In the genomic region with DNA sequence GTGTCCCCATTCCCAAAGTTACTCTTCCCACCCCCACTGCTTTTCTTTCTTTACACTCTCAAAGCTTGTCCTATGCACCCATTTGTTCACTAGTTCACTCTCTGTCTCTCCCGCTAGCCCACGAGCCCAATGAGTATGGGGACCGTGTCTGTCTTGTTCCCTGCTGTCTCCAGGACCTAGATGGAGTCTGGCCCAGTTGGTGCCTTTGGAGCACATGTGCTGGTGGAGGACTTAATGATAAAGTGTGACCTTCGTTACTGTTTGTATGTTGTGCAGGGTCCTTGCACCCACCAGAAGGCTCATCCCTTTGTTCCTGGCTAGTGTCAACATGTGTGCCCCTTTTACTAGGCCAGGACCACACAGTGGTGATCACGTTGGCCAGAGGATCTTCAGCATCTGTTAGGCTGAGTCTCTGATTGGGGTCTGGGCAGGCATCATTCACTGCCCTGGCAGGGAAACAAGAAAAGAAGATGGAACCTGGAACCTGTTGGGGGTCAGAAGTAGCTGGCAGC, we compare ENCODE assay signal across 9 cellular contexts. TPM values are rescaled to one million over a fixed set of nuclear protein-coding genes. Genes with fewer than 3 reads are reported as not detected.
A peak's percentile ranks its signal among the peaks of the same experiment; 100 is the strongest.
DNase-seq lines count a peak whose midpoint lies in the region; ATAC-seq and TF ChIP-seq lines count a peak whose summit lies in the region.
"Had no signal": no experiment of that assay in that cellular context is flagged by ENCODE, and none has a peak within 500 bp of the region (broad histone marks: within the 10 kb centered on the region; RNA-seq: fewer than 3 reads in every experiment).

No MANE protein-coding gene starts in this region.

- H2AFZ ChIP-seq in neuronal stem cell (ENCODE audit: low read length), result no peak overlapping the region
- H2AFZ ChIP-seq: GM23248 had no signal

- DNase-seq in Calu3, result no peak
- no peak for DNase-seq in neuronal stem cell (ENCODE audit: low spot score)
- no peak for DNase-seq in caudate nucleus (lab: John Stamatoyannopoulos, UW)
- DNase-seq in midbrain (lab: John Stamatoyannopoulos, UW), result no peak
- no peak for DNase-seq in T1000 (lab: John Stamatoyannopoulos, UW)
- DNase-seq: DMS153, GM23248 had no signal

- H3K79me1 ChIP-seq in neuronal stem cell (ENCODE audit: low read depth, low read length), result peaks cover 2% of the 10 kb centered on the region

- peaks cover 50% of the 10 kb centered on the region for H3K4me1 Mint-ChIP-seq in Calu3 (ENCODE audit: low read depth, unreplicated experiment)
- H3K4me1 Mint-ChIP-seq in activated T-helper 17 cell treated with anti-CD3 and anti-CD28 coated beads, Interleukin-2, amount 50 U/mL, for 72 hours, result peaks cover 54% of the 10 kb centered on the region

- WGBS in neuronal stem cell (ENCODE audit: extremely low coverage in 2 of 2, insufficient read length in 2 of 2, insufficient replicate concordance in 1 of 2), 2 donors, result no CpG with 5 or more reads among the region's 5 CpGs

- H2BK15ac ChIP-seq in neuronal stem cell (ENCODE audit: low read length), result peak overlapping the region; percentile 55

- no peak overlapping the region for H4K8ac ChIP-seq in neuronal stem cell (ENCODE audit: low read depth, low read length)

- BruUV-seq in Calu3 (replicated peaks; lab: Mats Ljungman, UMichigan), result no TSS peak

- no peaks in the 10 kb centered on the region for H3K9me3 ChIP-seq in neuronal stem cell (replicated peaks in 1 of 2; ENCODE audit: control insufficient read depth in 2 of 2, insufficient read depth in 1 of 2, low read depth in 1 of 2, low read length in 2 of 2)

- H3K36me3 ChIP-seq in neuronal stem cell (replicated peaks in 1 of 2; ENCODE audit: control insufficient read depth in 2 of 2, insufficient read depth in 2 of 2, low read length in 2 of 2), result peaks cover 2 to 41% of the 10 kb centered on the region in 2 donors

- CTCF ChIA-PET in Calu3 (lab: Charles Lee), result no interaction called here

- H2BK120ac ChIP-seq in neuronal stem cell (ENCODE audit: low read depth, low read length), result no peak overlapping the region

- H3K9ac ChIP-seq in neuronal stem cell (ENCODE audit: low read depth, low read length, poor library complexity), result no peak overlapping the region
- H3K9ac ChIP-seq: GM23248 had no signal

- no peak overlapping the region for H2BK5ac ChIP-seq in neuronal stem cell (ENCODE audit: low read length)

- peak overlapping the region; percentile 49 for H2AK5ac ChIP-seq in neuronal stem cell (ENCODE audit: low read depth, low read length)

- H3K27me3 ChIP-seq in neuronal stem cell (ENCODE audit: control insufficient read depth in 3 of 3, insufficient read depth in 3 of 3, low read depth in 1 of 3, low read length in 3 of 3), result no peaks in the 10 kb centered on the region

- no peaks in the 10 kb centered on the region for H3K9me3 Mint-ChIP-seq in Calu3 (ENCODE audit: low read depth, unreplicated experiment)
- H3K9me3 Mint-ChIP-seq in activated T-helper 17 cell treated with anti-CD3 and anti-CD28 coated beads, Interleukin-2, amount 50 U/mL, for 72 hours, result no peaks in the 10 kb centered on the region

- H3K27ac ChIP-seq in neuronal stem cell (replicated peaks; ENCODE audit: low read length), result no peak overlapping the region
- no peak overlapping the region for H3K27ac ChIP-seq in caudate nucleus (ENCODE audit: low read depth, low read length)
- H3K27ac ChIP-seq: GM23248 had no signal

- no peak overlapping the region for H3K4me3 Mint-ChIP-seq in Calu3 (ENCODE audit: low read depth, unreplicated experiment)
- peak overlapping the region; percentile 97 for H3K4me3 Mint-ChIP-seq in activated T-helper 17 cell treated with anti-CD3 and anti-CD28 coated beads, Interleukin-2, amount 50 U/mL, for 72 hours

- H2BK12ac ChIP-seq in neuronal stem cell (ENCODE audit: low read length), result no peak overlapping the region

- no peak overlapping the region for H3K4me3 ChIP-seq in neuronal stem cell (ENCODE audit: low read length in 2 of 2)
- H3K4me3 ChIP-seq: GM23248 had no signal

- no peaks in the 10 kb centered on the region for H3K27me3 Mint-ChIP-seq in Calu3 (ENCODE audit: unreplicated experiment)
- no peaks in the 10 kb centered on the region for H3K27me3 Mint-ChIP-seq in activated T-helper 17 cell treated with anti-CD3 and anti-CD28 coated beads, Interleukin-2, amount 50 U/mL, for 72 hours

- H3K27ac Mint-ChIP-seq in Calu3 (ENCODE audit: unreplicated experiment), result peak overlapping the region; percentile 21
- H3K27ac Mint-ChIP-seq in activated T-helper 17 cell treated with anti-CD3 and anti-CD28 coated beads, Interleukin-2, amount 50 U/mL, for 72 hours, result peak overlapping the region; percentile 100

- peaks cover 8 to 15% of the 10 kb centered on the region in 2 donors for H3K4me1 ChIP-seq in neuronal stem cell (ENCODE audit: control insufficient read depth in 2 of 2, insufficient read depth in 1 of 2, low read depth in 1 of 2, low read length in 2 of 2)

- no peak for TF ChIP-seq CTCF in Calu3 (IDR thresholded peaks at IDR 0.05; ENCODE audit: unreplicated experiment)

- H3K18ac ChIP-seq in neuronal stem cell (ENCODE audit: low read length), result no peak overlapping the region

- ATAC-seq in activated T-helper 17 cell treated with anti-CD3 and anti-CD28 coated beads, Interleukin-2, amount 50 U/mL, for 72 hours (replicated peaks), result no peak
- ATAC-seq: Panc1 had no signal

- no peak overlapping the region for H3K4ac ChIP-seq in neuronal stem cell (ENCODE audit: low read length)

- no peak overlapping the region for H3K14ac ChIP-seq in neuronal stem cell (ENCODE audit: low read length)

- no peak overlapping the region for H3K4me2 ChIP-seq in neuronal stem cell (ENCODE audit: insufficient read depth, low read length, poor library complexity, severe bottlenecking)

- peaks cover 12% of the 10 kb centered on the region for H3K36me3 Mint-ChIP-seq in Calu3 (ENCODE audit: insufficient read depth, unreplicated experiment)
- H3K36me3 Mint-ChIP-seq in activated T-helper 17 cell treated with anti-CD3 and anti-CD28 coated beads, Interleukin-2, amount 50 U/mL, for 72 hours (ENCODE audit: low read depth), result peaks cover 99% of the 10 kb centered on the region

- H3K23ac ChIP-seq in neuronal stem cell (ENCODE audit: low read depth, low read length, poor library complexity), result peak overlapping the region; percentile 26

- no peak overlapping the region for H4K91ac ChIP-seq in neuronal stem cell (ENCODE audit: low read depth, low read length, poor library complexity)

- intact Hi-C loops in Calu3 (cut with micrococcal nuclease; ENCODE audit: unreplicated experiment), result no loop called here

RNA-seq across cellular contexts. Expression of a gene that starts 7.4 kb away (rescaled TPM):
- 1.4 and 1.6 TPM in 2 replicates for total RNA-seq in Calu3 (2022)
- total RNA-seq in activated T-helper 17 cell treated with anti-CD3 and anti-CD28 coated beads, Interleukin-2, amount 50 U/mL, for 72 hours, result 100 to 1,000 TPM; 204 to 327 TPM
- 2.1 TPM for polyA plus RNA-seq in neuronal stem cell (2013, experiment 1 of 2)
- polyA plus RNA-seq in neuronal stem cell (2013, experiment 2 of 2), result 2.1 TPM

RNA-seq across cellular contexts. Expression of a gene that starts 12.8 kb away (rescaled TPM):
- total RNA-seq in Calu3 (2022), result 40.6 and 44.6 TPM in 2 replicates
- total RNA-seq in activated T-helper 17 cell treated with anti-CD3 and anti-CD28 coated beads, Interleukin-2, amount 50 U/mL, for 72 hours, result 100 to 1,000 TPM in 1 of 2 donors, 10 to 100 TPM in 1; 99.8 to 131 TPM
- polyA plus RNA-seq in neuronal stem cell (2013, experiment 1 of 2), result 90.3 TPM
- 89.0 TPM for polyA plus RNA-seq in neuronal stem cell (2013, experiment 2 of 2)

RNA-seq across cellular contexts. Expression of a gene that starts 34.8 kb away (rescaled TPM):
- 17.6 and 20.0 TPM in 2 replicates for total RNA-seq in Calu3 (2022)
- total RNA-seq in activated T-helper 17 cell treated with anti-CD3 and anti-CD28 coated beads, Interleukin-2, amount 50 U/mL, for 72 hours, result 10 to 100 TPM; 47.5 to 99.2 TPM
- polyA plus RNA-seq in neuronal stem cell (2013, experiment 1 of 2), result 15.5 TPM
- 15.1 TPM for polyA plus RNA-seq in neuronal stem cell (2013, experiment 2 of 2)

RNA-seq across cellular contexts. Expression of a gene that starts 36.6 kb away (rescaled TPM):
- 2.7 and 3.1 TPM in 2 replicates for total RNA-seq in Calu3 (2022)
- 10 to 100 TPM; 17.3 to 50.8 TPM for total RNA-seq in activated T-helper 17 cell treated with anti-CD3 and anti-CD28 coated beads, Interleukin-2, amount 50 U/mL, for 72 hours
- 9.9 TPM for polyA plus RNA-seq in neuronal stem cell (2013, experiment 1 of 2)
- polyA plus RNA-seq in neuronal stem cell (2013, experiment 2 of 2), result 9.3 TPM

Comparison
In these comparisons a context has a peak if more than half of its experiments do, and no peak if none do; other contexts are left out.
1. RNA of a gene that starts 7.4 kb away (total RNA-seq): 204 to 327 TPM in activated T-helper 17 cell treated with anti-CD3 and anti-CD28 coated beads, Interleukin-2, amount 50 U/mL, for 72 hours; 1.4 to 1.6 TPM in Calu3; every median in the first group is over 10 times any median in the second.